14 cellular contexts compared by ENCODE assay signal in genomic region chr4:182578402-182578801, GRCh38.
DNase-seq lines count a peak whose midpoint lies in the region; ATAC-seq and TF ChIP-seq lines count a peak whose summit lies in the region.
"Had no signal": no experiment of that assay in that cellular context is flagged by ENCODE, and none has a peak within 500 bp of the region (broad histone marks: within the 10 kb centered on the region; RNA-seq: fewer than 3 reads in every experiment).

No MANE protein-coding gene starts in this region.

- H3K9me3 ChIP-seq in mesodermal cell (ENCODE audit: control insufficient read depth, low read length), result no peaks in the 10 kb centered on the region

- no peak overlapping the region for H3K27ac Mint-ChIP-seq in Calu3 (ENCODE audit: unreplicated experiment)
- H3K27ac Mint-ChIP-seq: activated T-cell treated with anti-CD3 and anti-CD28 coated beads, Interleukin-2, amount 50 U/mL, for 72 hours had no signal

- peak overlapping the region; percentile 11 for H3K27ac ChIP-seq in mesodermal cell (ENCODE audit: low read depth, low read length, severe bottlenecking)
- H3K27ac ChIP-seq: VCaP had no signal

- ATAC-seq in HG03469 (IDR thresholded peaks at IDR 0.05; ENCODE audit: unreplicated experiment), result no peak
- no peak for ATAC-seq in HG03039 (IDR thresholded peaks at IDR 0.05; ENCODE audit: unreplicated experiment)

- no peaks in the 10 kb centered on the region for H3K36me3 ChIP-seq in mesodermal cell (ENCODE audit: control insufficient read depth, insufficient read depth, low read length)

- peak; percentile 3 for DNase-seq in Calu3
- DNase-seq in LoVo (ENCODE audit: low spot score), result peak; percentile 51
- peak; percentile 22 for DNase-seq in dedifferentiated amniotic fluid mesenchymal stem cell (ENCODE audit: extremely low spot score)
- DNase-seq in head of caudate nucleus, result no peak
- no peak for DNase-seq in MV-4-11 (lab: John Stamatoyannopoulos, UW)
- DNase-seq: activated T-cell treated with anti-CD3 and anti-CD28 coated beads, Interleukin-2, amount 50 U/mL, for 72 hours; cortex of kidney; GOT3; NCI-H1105 treated with DMSO at 0.1 percent for 48 hours had no signal

- CTCF ChIA-PET in Calu3 (lab: Charles Lee), result no interaction called here

- H3K4me3 ChIP-seq in mesodermal cell (ENCODE audit: extremely low read depth, insufficient read depth, low read length, poor library complexity, severe bottlenecking), result no peak overlapping the region

- H3K27me3 Mint-ChIP-seq in Calu3 (ENCODE audit: unreplicated experiment), result no peaks in the 10 kb centered on the region

- H3K9me3 Mint-ChIP-seq in Calu3 (ENCODE audit: low read depth, unreplicated experiment), result no peaks in the 10 kb centered on the region
- H3K9me3 Mint-ChIP-seq: activated T-cell treated with anti-CD3 and anti-CD28 coated beads, Interleukin-2, amount 50 U/mL, for 72 hours; neural crest cell had no signal

- peaks cover 8% of the 10 kb centered on the region for H3K4me1 Mint-ChIP-seq in Calu3 (ENCODE audit: low read depth, unreplicated experiment)

- H3K36me3 Mint-ChIP-seq in Calu3 (ENCODE audit: insufficient read depth, unreplicated experiment), result no peaks in the 10 kb centered on the region

- peaks cover 18% of the 10 kb centered on the region for H3K4me1 ChIP-seq in mesodermal cell (ENCODE audit: control insufficient read depth, insufficient read depth, low read length, poor library complexity, severe bottlenecking)

- BruUV-seq in Calu3 (replicated peaks; lab: Mats Ljungman, UMichigan), result no TSS peak

- intact Hi-C loops in Calu3 (cut with micrococcal nuclease; ENCODE audit: unreplicated experiment), result no loop called here
- intact Hi-C loops in head of caudate nucleus (cut with DNase I), result no loop called here

- H3K4me3 Mint-ChIP-seq in Calu3 (ENCODE audit: low read depth, unreplicated experiment), result no peak overlapping the region
- H3K4me3 Mint-ChIP-seq: activated T-cell treated with anti-CD3 and anti-CD28 coated beads, Interleukin-2, amount 50 U/mL, for 72 hours; neural crest cell had no signal

- no peak for TF ChIP-seq CTCF in Calu3 (IDR thresholded peaks at IDR 0.05; ENCODE audit: unreplicated experiment)

Comparison
In these comparisons a context has a peak if more than half of its experiments do, and no peak if none do; other contexts are left out.
1. DNase-seq: peak in Calu3 (single experiment), LoVo (single experiment) and dedifferentiated amniotic fluid mesenchymal stem cell (single experiment); none in head of caudate nucleus (0 of 42) and MV-4-11 (single experiment).